In the genomic region with DNA sequence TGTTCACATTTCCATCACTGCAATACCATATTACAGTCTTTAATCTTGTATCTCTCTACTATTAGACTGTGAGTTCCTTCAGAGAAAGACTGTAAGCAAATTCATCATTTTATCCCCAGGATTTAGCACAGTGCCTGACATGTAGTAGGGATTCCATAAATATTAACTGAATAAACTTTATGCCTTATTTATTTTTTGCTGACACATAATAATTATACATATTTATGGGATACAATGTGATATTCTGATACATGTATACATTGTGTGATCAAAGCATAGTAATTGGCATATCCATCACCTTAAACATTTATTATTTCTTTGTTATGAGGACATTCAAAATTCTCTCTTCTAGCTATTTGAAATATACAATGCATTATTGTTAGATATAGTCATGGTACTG, we compare ENCODE assay signal across 3 cellular contexts.
TF ChIP-seq lines count a peak whose summit lies in the region.

No MANE protein-coding gene starts in this region.

TF ChIP-seq in A549, 52 proteins besides CTCF, POLR2A, EP300 and RAD21:
- TF ChIP-seq MAFK (IDR thresholded peaks at IDR 0.05; ENCODE audit: partially characterized antibody) (peak; percentile 80), ZC3H11A (IDR thresholded peaks at IDR 0.05) (no peak), MYC (IDR thresholded peaks at IDR 0.05; ENCODE audit: borderline replicate concordance, low read length) (no peak), HMGXB4 (CRISPR knock-in tag; IDR thresholded peaks at IDR 0.05; ENCODE audit: borderline replicate concordance) (no peak), NR3C1 (IDR thresholded peaks at IDR 0.05) (no peak)

TF ChIP-seq in IMR-90, 13 proteins besides CTCF, POLR2A, EP300 and RAD21:
- no peak for TF ChIP-seq RCOR1 (IDR thresholded peaks at IDR 0.05; ENCODE audit: insufficient replicate concordance, low read length)
- peak; percentile 88 for TF ChIP-seq MAFK (IDR thresholded peaks at IDR 0.05; ENCODE audit: low read depth, low read length)

TF ChIP-seq in H1, 55 proteins besides CTCF, POLR2A, EP300 and RAD21:
- no peak for TF ChIP-seq SRF (IDR thresholded peaks at IDR 0.05; ENCODE audit: low read depth, low read length)
- peak; percentile 8; the same call in 1 of the 2 replicates for TF ChIP-seq MAFK (IDR thresholded peaks at IDR 0.05; ENCODE audit: low read depth, low read length)
